Comparison of ENCODE assay signal across 9 cellular contexts in the genomic region with DNA sequence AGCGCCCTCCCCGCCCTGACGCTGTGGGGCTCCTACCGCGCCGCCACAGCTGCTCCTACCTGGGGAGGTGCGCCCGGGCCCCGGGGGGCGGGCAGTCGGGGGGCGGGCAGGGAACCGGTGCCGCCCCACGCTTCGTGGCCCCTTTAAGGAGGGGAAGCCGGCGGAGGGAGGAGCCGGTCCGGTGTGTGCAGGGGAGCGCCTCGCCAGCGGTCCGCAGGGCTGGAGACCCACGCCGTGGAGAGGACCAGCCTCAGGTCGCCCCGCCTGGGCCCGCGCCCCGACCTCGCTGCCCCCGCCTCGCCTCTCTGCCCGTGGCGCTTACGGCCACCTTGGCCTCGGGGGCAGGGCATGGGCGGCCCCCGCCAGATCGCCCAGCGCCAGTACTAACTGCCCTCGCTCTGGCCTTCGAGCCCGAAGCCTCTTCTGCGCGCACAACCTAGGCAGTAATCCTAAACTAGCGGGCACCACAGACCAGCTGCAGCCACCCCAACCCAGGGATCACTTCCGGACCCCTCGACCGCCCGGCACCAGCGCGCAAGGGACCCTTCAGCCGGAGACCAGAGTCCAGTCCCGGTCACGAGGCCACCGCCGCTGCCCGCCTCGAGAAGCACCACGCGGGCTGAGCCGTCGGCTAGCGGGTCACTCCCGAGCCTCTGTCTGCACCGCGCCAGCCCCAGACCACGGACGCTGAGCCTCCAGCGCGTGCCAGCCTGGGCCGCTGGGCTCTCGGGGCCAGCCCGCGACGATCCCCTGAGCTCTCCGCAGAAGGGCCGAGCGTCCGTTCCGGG. TPM values are rescaled to one million over a fixed set of nuclear protein-coding genes. Genes with fewer than 3 reads are reported as not detected.
DNase-seq lines count a peak whose midpoint lies in the region; FAIRE-seq and TF ChIP-seq lines count a peak whose summit lies in the region.
"Had no signal": no experiment of that assay in that cellular context is flagged by ENCODE, and none has a peak within 500 bp of the region (broad histone marks: within the 10 kb centered on the region; RNA-seq: fewer than 3 reads in every experiment).

A gene (plus strand): TSS at position 171 of the 788 bp plus-strand sequence. CDS start 689 bp downstream, outside the sequence.

- FAIRE-seq in D721Med (lab: Jason Lieb, UNC), result no peak
- no peak for FAIRE-seq in small intestine (lab: Jason Lieb, UNC)

- no peaks in the 10 kb centered on the region for H3K79me2 ChIP-seq in osteoblast (ENCODE audit: insufficient read depth, low read length)

- no peaks in the 10 kb centered on the region for H4K20me1 ChIP-seq in osteoblast (ENCODE audit: insufficient read depth, low read length)

- peak within 1 kb of the TSS; percentile 49 for H3K4me3 ChIP-seq in CD8-positive, alpha-beta memory T cell (ENCODE audit: low read length)
- H3K4me3 ChIP-seq in MG63 (peak within 1 kb of the TSS; percentile 45), osteoblast (ENCODE audit: insufficient read depth, low read length) (no peak within 1 kb of the TSS), small intestine (ENCODE audit: low read depth in 1 of 2, low read length in 2 of 2) (peak within 1 kb of the TSS in 1 of 2 donors; percentile 50)

- H3K27ac Mint-ChIP-seq in CD8-positive, alpha-beta memory T cell, result peak within 1 kb of the TSS in 4 of 8 donors; percentile 25 to 79 (median 66)
- H3K27ac Mint-ChIP-seq in endothelial cell (ENCODE audit: unreplicated experiment), result no peak within 1 kb of the TSS

- H3K4me2 ChIP-seq in osteoblast (ENCODE audit: insufficient read depth, low read length), result no peak within 1 kb of the TSS

- H3K4me3 Mint-ChIP-seq in CD8-positive, alpha-beta memory T cell, result peak within 1 kb of the TSS; percentile 79 to 91 (median 89)
- H3K4me3 Mint-ChIP-seq in endothelial cell (ENCODE audit: unreplicated experiment), result peak within 1 kb of the TSS; percentile 88

- H3K27me3 ChIP-seq in CD8-positive, alpha-beta memory T cell (ENCODE audit: insufficient read depth, low read length, poor library complexity, severe bottlenecking), result peaks cover 82% of the 10 kb centered on the region
- H3K27me3 ChIP-seq in MG63, result peaks cover 5% of the 10 kb centered on the region
- H3K27me3 ChIP-seq in osteoblast (ENCODE audit: insufficient read depth, low read length), result peaks cover 97% of the 10 kb centered on the region
- H3K27me3 ChIP-seq in small intestine (ENCODE audit: control insufficient read depth in 2 of 2, insufficient read depth in 2 of 2, low read length in 2 of 2), result peaks cover 30 to 71% of the 10 kb centered on the region in 2 donors

- peaks cover 24 to 41% (median 27%) of the 10 kb centered on the region in 3 donors for H3K4me1 Mint-ChIP-seq in CD8-positive, alpha-beta memory T cell
- peaks cover 13% of the 10 kb centered on the region for H3K4me1 Mint-ChIP-seq in endothelial cell (ENCODE audit: unreplicated experiment)

- no peak within 1 kb of the TSS for H3K27ac ChIP-seq in CD8-positive, alpha-beta memory T cell (ENCODE audit: low read depth, low read length)
- no peak within 1 kb of the TSS for H3K27ac ChIP-seq in osteoblast (ENCODE audit: low read depth, low read length)
- no peak within 1 kb of the TSS for H3K27ac ChIP-seq in small intestine (ENCODE audit: low read depth in 1 of 2, low read length in 1 of 2)
- H3K27ac ChIP-seq: epithelial cell of prostate had no signal

- peak in 1 of 5 donors; percentile 21 for DNase-seq in CD8-positive, alpha-beta memory T cell
- peak; percentile 36 for DNase-seq in MG63
- DNase-seq in endothelial cell (ENCODE audit: low spot score), result no peak
- DNase-seq in osteoblast (ENCODE audit: insufficient read length, low spot score, missing footprints), result peak; percentile 64
- DNase-seq in D721Med (ENCODE audit: insufficient read length, low spot score), result no peak
- no peak for DNase-seq in small intestine
- no peak for DNase-seq in midbrain (lab: John Stamatoyannopoulos, UW)
- no peak for DNase-seq in mesenteric fat pad (ENCODE audit: low spot score)

- H3K9me3 Mint-ChIP-seq in CD8-positive, alpha-beta memory T cell, result peaks cover 0 to 3% (median 0%) of the 10 kb centered on the region in 5 donors
- no peaks in the 10 kb centered on the region for H3K9me3 Mint-ChIP-seq in endothelial cell (ENCODE audit: unreplicated experiment)

- no peak within 1 kb of the TSS for H2AFZ ChIP-seq in osteoblast (ENCODE audit: low read length)

- no peaks in the 10 kb centered on the region for H3K9me3 ChIP-seq in CD8-positive, alpha-beta memory T cell (ENCODE audit: low read length)
- H3K9me3 ChIP-seq in MG63 (no peaks in the 10 kb centered on the region), osteoblast (ENCODE audit: low read depth, low read length) (no peaks in the 10 kb centered on the region), small intestine (ENCODE audit: control insufficient read depth, low read depth) (no peaks in the 10 kb centered on the region)

- TF ChIP-seq CTCF in endothelial cell (IDR thresholded peaks at IDR 0.05; ENCODE audit: unreplicated experiment) (no peak), osteoblast (IDR thresholded peaks at IDR 0.05; ENCODE audit: extremely low read depth, low read depth, low read length) (no peak), D721Med (IDR thresholded peaks at IDR 0.05; ENCODE audit: insufficient read depth, missing control alignments) (no peak)

- POLR2A ChIA-PET in CD8-positive, alpha-beta memory T cell (lab: Charles Lee), result interaction anchor here (0.5 kb wide), 1 partner anchor 53 kb away, joined by 3 read pairs; no protein-coding TSS in a partner anchor

- peaks cover 35% of the 10 kb centered on the region for H3K4me1 ChIP-seq in CD8-positive, alpha-beta memory T cell (ENCODE audit: insufficient read depth, low read length)
- H3K4me1 ChIP-seq in osteoblast (ENCODE audit: insufficient read depth, low read length) (no peaks in the 10 kb centered on the region), small intestine (ENCODE audit: control insufficient read depth in 2 of 2, insufficient read depth in 1 of 2, low read depth in 1 of 2, low read length in 1 of 2) (peaks cover 4% of the 10 kb centered on the region in 2 donors)

- H3K27me3 Mint-ChIP-seq in CD8-positive, alpha-beta memory T cell, result peaks cover 74 to 84% of the 10 kb centered on the region in 2 donors
- H3K27me3 Mint-ChIP-seq in endothelial cell (ENCODE audit: unreplicated experiment), result peaks cover 37% of the 10 kb centered on the region

- 1 to 3% (median 2%) methylated on average over 51 to 83 of the region's 83 CpGs for WGBS in small intestine, 3 donors

- H3K36me3 ChIP-seq in CD8-positive, alpha-beta memory T cell (ENCODE audit: insufficient read depth, low read length), result no peaks in the 10 kb centered on the region
- H3K36me3 ChIP-seq in MG63 (no peaks in the 10 kb centered on the region), osteoblast (ENCODE audit: insufficient read depth, low read length) (no peaks in the 10 kb centered on the region), small intestine (ENCODE audit: control insufficient read depth in 2 of 2, insufficient read depth in 2 of 2, low read length in 2 of 2) (no peaks in the 10 kb centered on the region)

- CTCF ChIA-PET in CD8-positive, alpha-beta memory T cell (lab: Charles Lee), result interaction anchor here (0.9 kb wide), 1 partner anchor 59 kb away, joined by 3 read pairs; no protein-coding TSS in a partner anchor

- peaks cover 0 to 3% (median 1%) of the 10 kb centered on the region in 3 donors for H3K36me3 Mint-ChIP-seq in CD8-positive, alpha-beta memory T cell
- no peaks in the 10 kb centered on the region for H3K36me3 Mint-ChIP-seq in endothelial cell (ENCODE audit: low read depth, unreplicated experiment)

RNA-seq across cellular contexts. Expression of the gene that starts here (rescaled TPM):
- total RNA-seq in CD8-positive, alpha-beta memory T cell, result under 1 TPM in 1 of 2 experiments, not detected in 1; 0.07 TPM
- polyA plus RNA-seq in CD8-positive, alpha-beta memory T cell, result not detected
- total RNA-seq in MG63 (2014; rRNA removed; shearing (Covaris generic); ENCODE audit: low replicate concordance), result not detected in 2 replicates
- total RNA-seq in endothelial cell (ENCODE audit: unreplicated experiment) (not detected), osteoblast (not detected in 2 replicates), mesenteric fat pad (not detected)
- not detected for polyA plus RNA-seq in small intestine

Comparison
In these comparisons a context has a peak if more than half of its experiments do, and no peak if none do; other contexts are left out.
1. Peak in DNase-seq and H3K4me3 ChIP-seq in MG63; RNA of the gene not detected or under 1 TPM.
2. Peak in DNase-seq in osteoblast; RNA of the gene not detected or under 1 TPM.